In the genomic region with DNA sequence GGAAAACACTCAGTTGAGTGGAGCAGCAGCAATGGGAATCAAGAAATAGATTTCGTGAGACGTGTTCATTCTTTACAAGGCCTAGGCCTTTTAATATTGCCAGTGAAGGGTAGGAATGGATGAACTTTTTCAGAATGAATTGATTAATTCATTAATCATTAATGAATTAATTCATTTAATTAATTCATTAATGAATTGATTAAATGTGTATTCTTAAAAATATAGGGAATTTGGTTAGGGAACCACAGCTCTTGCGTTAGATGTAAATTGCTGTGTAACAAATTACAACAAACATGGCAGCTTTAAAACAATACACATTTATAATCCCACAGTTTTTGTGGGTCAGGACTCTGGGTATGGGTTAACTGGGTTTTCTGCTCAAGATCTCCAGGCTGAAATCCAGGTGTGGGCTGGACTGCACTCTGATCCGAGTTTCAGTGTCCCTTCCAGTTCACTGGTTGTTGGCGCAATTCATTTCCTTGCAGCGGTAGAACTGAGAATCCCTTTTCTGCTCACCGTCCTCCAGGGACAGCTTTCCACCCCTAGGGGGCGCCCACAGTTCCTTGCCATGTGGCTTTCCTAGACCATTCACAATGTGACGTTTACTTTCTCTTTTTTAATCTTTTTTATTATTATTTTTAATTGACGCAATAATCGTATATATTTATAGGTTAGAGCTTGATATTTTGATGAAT, we compare ENCODE assay signal across 9 cellular contexts. TPM values are rescaled to one million over a fixed set of nuclear protein-coding genes. Genes with fewer than 3 reads are reported as not detected.
A peak's percentile ranks its signal among the peaks of the same experiment; 100 is the strongest.
DNase-seq lines count a peak whose midpoint lies in the region; ATAC-seq and TF ChIP-seq lines count a peak whose summit lies in the region.
"Had no signal": no experiment of that assay in that cellular context is flagged by ENCODE, and none has a peak within 500 bp of the region (broad histone marks: within the 10 kb centered on the region; RNA-seq: fewer than 3 reads in every experiment).

No MANE protein-coding gene starts in this region.

- no peaks in the 10 kb centered on the region for H3K36me3 ChIP-seq in BE2C
- no peaks in the 10 kb centered on the region for H3K36me3 ChIP-seq in neutrophil
- no peaks in the 10 kb centered on the region for H3K36me3 ChIP-seq in thoracic aorta

- H3K4me3 ChIP-seq in BE2C (ENCODE audit: low read depth, low read length) (no peak overlapping the region), fibroblast of mammary gland (ENCODE audit: control insufficient read depth, low read depth, low read length) (no peak overlapping the region), neutrophil (ENCODE audit: low read depth in 1 of 2, low read length in 1 of 2) (no peak overlapping the region), thoracic aorta (no peak overlapping the region)

- no peaks in the 10 kb centered on the region for H3K9me3 ChIP-seq in BE2C
- H3K9me3 ChIP-seq in neutrophil: no peaks in the 10 kb centered on the region
- H3K9me3 ChIP-seq in thoracic aorta: no peaks in the 10 kb centered on the region

- peak; percentile 99 for TF ChIP-seq CTCF in BE2C (IDR thresholded peaks at IDR 0.05; ENCODE audit: low read depth, low read length)
- TF ChIP-seq CTCF in fibroblast of mammary gland (conservative IDR thresholded peaks at IDR 0.05; ENCODE audit: control insufficient read depth, insufficient read depth, low read depth, low read length): peak; percentile 93
- peak; percentile 66 for TF ChIP-seq CTCF in neutrophil (IDR thresholded peaks at IDR 0.05)
- TF ChIP-seq CTCF in thoracic aorta (IDR thresholded peaks at IDR 0.05): peak; percentile 47

- peak; percentile 90 for ATAC-seq in GM18867 (IDR thresholded peaks at IDR 0.05; ENCODE audit: unreplicated experiment)
- ATAC-seq in HG03097 (IDR thresholded peaks at IDR 0.05; ENCODE audit: low FRiP score, unreplicated experiment): peak; percentile 86
- no peak for ATAC-seq in thoracic aorta (ENCODE audit: insufficient number of reproducible peaks, low FRiP score, low read depth)

- no peaks in the 10 kb centered on the region for H3K4me1 ChIP-seq in BE2C
- H3K4me1 ChIP-seq in neutrophil (ENCODE audit: control insufficient read depth in 1 of 2, insufficient read depth in 1 of 2, low read depth in 1 of 2, low read length in 1 of 2): peaks cover 10 to 13% of the 10 kb centered on the region in 2 experiments
- H3K4me1 ChIP-seq in thoracic aorta (ENCODE audit: control insufficient read depth in 1 of 2, low read depth in 2 of 2): no peaks in the 10 kb centered on the region

- H3K27ac ChIP-seq in neutrophil: no peak overlapping the region
- no peak overlapping the region for H3K27ac ChIP-seq in thoracic aorta

- H3K27me3 ChIP-seq in BE2C (peaks cover 20% of the 10 kb centered on the region), neutrophil (no peaks in the 10 kb centered on the region), thoracic aorta (replicated peaks; ENCODE audit: insufficient read depth) (no peaks in the 10 kb centered on the region)

- DNase-seq in BE2C (peak; percentile 89), NOMO-1 treated with dmso at 0.1 percent for 144 hours (lab: John Stamatoyannopoulos, UW; ENCODE audit: unreplicated experiment) (peak; percentile 56), activated T-cell treated with anti-CD3 and anti-CD28 coated beads for 24 hours (ENCODE audit: low read depth) (peak; percentile 72), fibroblast of mammary gland (ENCODE audit: low read depth) (peak; percentile 66), thoracic aorta (ENCODE audit: low spot score) (no peak)

RNA-seq across cellular contexts. Expression of a gene that starts 32.8 kb away (rescaled TPM):
- polyA plus RNA-seq in BE2C (2012; ENCODE audit: insufficient read depth, insufficient read length, low read depth): 1.4 TPM
- 1 to 10 TPM in 1 of 2 donors, under 1 TPM in 1; under 0.01 to 3.6 TPM for total RNA-seq in thoracic aorta
- total RNA-seq: T-helper 2 cell treated with Interferon-gamma antibody and Interleukin-4, amounts not matched to agents 100 ng/mL and 5 ng/mL, for 36 hours had no signal

Comparison
In these comparisons a context has a peak if more than half of its experiments do, and no peak if none do; other contexts are left out.
1. CTCF ChIP-seq: peak in every context shown above with its lines; median percentile 99 in BE2C; 93 in fibroblast of mammary gland; 66 in neutrophil; 47 in thoracic aorta.